Comparison of ENCODE assay signal across 26 cellular contexts in the genomic region with DNA sequence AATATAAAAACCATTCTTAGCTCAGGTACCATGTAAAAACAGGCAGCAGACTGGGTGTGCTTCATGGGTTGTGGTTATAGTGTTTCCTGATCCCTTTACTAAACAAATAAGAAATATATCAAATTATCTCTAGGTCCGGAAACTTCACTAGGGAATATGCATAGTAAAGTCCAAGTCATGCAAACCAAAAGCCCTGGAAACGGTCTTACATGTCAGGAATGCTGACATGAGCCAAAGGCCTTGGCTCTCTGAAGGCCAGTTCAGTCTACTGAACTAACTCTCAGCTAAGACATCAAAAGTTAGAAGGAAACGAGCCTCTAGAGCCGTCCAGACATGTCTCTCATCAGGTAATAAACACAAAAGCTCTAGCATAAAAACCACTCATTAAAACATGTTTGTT.
DNase-seq lines count a peak whose midpoint lies in the region; ATAC-seq and TF ChIP-seq lines count a peak whose summit lies in the region.
"Had no signal": no experiment of that assay in that cellular context is flagged by ENCODE, and none has a peak within 500 bp of the region (broad histone marks: within the 10 kb centered on the region; RNA-seq: fewer than 3 reads in every experiment).

No MANE protein-coding gene starts in this region.

- H3K4me3 Mint-ChIP-seq in stimulated activated naive CD8-positive, alpha-beta T cell treated with anti-CD3 and anti-CD28 coated beads, Interleukin-15, amount 100 ng/mL, for 72 hours, result no peak overlapping the region
- H3K4me3 Mint-ChIP-seq: activated B cell treated with CpG ODN at 0.5 μM for 24 hours; activated T-helper 1 cell treated with anti-CD3 and anti-CD28 coated beads, Interleukin-12 subunit alpha, Interleukin-12 subunit beta, Interleukin-2, Interleukin-4 antibody, amounts not matched to agents 30 ng/mL and 10 ng/mL and 1 ng/mL, durations not matched to agents 14 hours and 24 hours and 36 hours; central memory CD8-positive, alpha-beta T cell; naive thymus-derived CD4-positive, alpha-beta T cell had no signal

- no peak for ATAC-seq in stimulated activated naive CD8-positive, alpha-beta T cell treated with anti-CD3 and anti-CD28 coated beads, Interleukin-15, amount 100 ng/mL, for 72 hours
- no peak for ATAC-seq in HG02870 (IDR thresholded peaks at IDR 0.05; ENCODE audit: unreplicated experiment)
- ATAC-seq: left colon; naive thymus-derived CD4-positive, alpha-beta T cell had no signal

- no peaks in the 10 kb centered on the region for H3K27me3 ChIP-seq in osteoblast (ENCODE audit: insufficient read depth, low read length)
- H3K27me3 ChIP-seq: BLaER1, dorsolateral prefrontal cortex, transverse colon had no signal

- no peaks in the 10 kb centered on the region for H3K27me3 Mint-ChIP-seq in stimulated activated naive CD8-positive, alpha-beta T cell treated with anti-CD3 and anti-CD28 coated beads, Interleukin-15, amount 100 ng/mL, for 72 hours
- H3K27me3 Mint-ChIP-seq: activated B cell treated with CpG ODN at 0.5 μM for 24 hours; central memory CD8-positive, alpha-beta T cell; naive thymus-derived CD4-positive, alpha-beta T cell had no signal

- no peak overlapping the region for H3K4me2 ChIP-seq in osteoblast (ENCODE audit: insufficient read depth, low read length)
- H3K4me2 ChIP-seq: BLaER1 had no signal

- H3K27ac ChIP-seq in osteoblast (ENCODE audit: low read depth, low read length), result no peak overlapping the region
- H3K27ac ChIP-seq: BLaER1, dorsolateral prefrontal cortex, transverse colon had no signal

- no peaks in the 10 kb centered on the region for H3K36me3 ChIP-seq in osteoblast (ENCODE audit: insufficient read depth, low read length)
- H3K36me3 ChIP-seq: BLaER1, transverse colon had no signal

- peak; percentile 9 for DNase-seq in HT1080 (ENCODE audit: low read depth)
- DNase-seq in astrocyte of the hippocampus (ENCODE audit: low read depth, low spot score), result peak; percentile 51
- DNase-seq in fibroblast of peridontal ligament (ENCODE audit: extremely low read depth), result peak; percentile 67
- peak; percentile 29 for DNase-seq in osteoblast (ENCODE audit: insufficient read length, low spot score, missing footprints)
- no peak for DNase-seq in stimulated activated naive CD8-positive, alpha-beta T cell treated with anti-CD3 and anti-CD28 coated beads, Interleukin-15, amount 100 ng/mL, for 72 hours
- DNase-seq in NCI-H524 treated with DMSO at 0.1 percent for 48 hours (lab: John Stamatoyannopoulos, UW), result no peak
- DNase-seq: activated B cell treated with CpG ODN at 0.5 μM for 24 hours; activated CD4-positive, alpha-beta T cell treated with anti-CD3 and anti-CD28 coated beads, Interleukin-2, amount 50 U/mL, for 48 hours; activated naive CD4-positive, alpha-beta T cell treated with anti-CD3 and anti-CD28 coated beads, Interleukin-2, amount 50 U/mL, for 16 hours; dorsolateral prefrontal cortex; HCEC 1CT; left colon; naive thymus-derived CD4-positive, alpha-beta T cell; NCI-H1417 treated with DMSO at 0.1 percent for 48 hours; NCI-H2081; NCI-H2227 treated with DMSO at 0.1 percent for 48 hours; NCI-H69; occipital lobe; small intestine; stimulated activated CD4-positive, alpha-beta T cell treated with anti-CD3 and anti-CD28 coated beads, Interleukin-2, amount 100 ng/mL, for 24 hours; T-helper 1 cell; transverse colon had no signal

- H3K4me1 Mint-ChIP-seq in stimulated activated naive CD8-positive, alpha-beta T cell treated with anti-CD3 and anti-CD28 coated beads, Interleukin-15, amount 100 ng/mL, for 72 hours, result no peaks in the 10 kb centered on the region
- H3K4me1 Mint-ChIP-seq: activated B cell treated with CpG ODN at 0.5 μM for 24 hours; central memory CD8-positive, alpha-beta T cell; naive thymus-derived CD4-positive, alpha-beta T cell had no signal

- H3K4me3 ChIP-seq in osteoblast (ENCODE audit: insufficient read depth, low read length), result no peak overlapping the region
- H3K4me3 ChIP-seq: BLaER1, dorsolateral prefrontal cortex, transverse colon had no signal

- no peak overlapping the region for H2AFZ ChIP-seq in osteoblast (ENCODE audit: low read length)

- no peaks in the 10 kb centered on the region for H3K79me2 ChIP-seq in osteoblast (ENCODE audit: insufficient read depth, low read length)

- no peaks in the 10 kb centered on the region for H4K20me1 ChIP-seq in osteoblast (ENCODE audit: insufficient read depth, low read length)
- H4K20me1 ChIP-seq: BLaER1 had no signal

- H3K4me1 ChIP-seq in osteoblast (ENCODE audit: insufficient read depth, low read length), result peaks cover 5% of the 10 kb centered on the region
- H3K4me1 ChIP-seq: BLaER1 had no signal

- no peaks in the 10 kb centered on the region for H3K9me3 ChIP-seq in osteoblast (ENCODE audit: low read depth, low read length)
- H3K9me3 ChIP-seq: BLaER1, transverse colon had no signal

- no peak for TF ChIP-seq CTCF in osteoblast (IDR thresholded peaks at IDR 0.05; ENCODE audit: extremely low read depth, low read depth, low read length)

- no peak overlapping the region for H3K27ac Mint-ChIP-seq in stimulated activated naive CD8-positive, alpha-beta T cell treated with anti-CD3 and anti-CD28 coated beads, Interleukin-15, amount 100 ng/mL, for 72 hours
- H3K27ac Mint-ChIP-seq: activated B cell treated with CpG ODN at 0.5 μM for 24 hours; activated T-helper 1 cell treated with anti-CD3 and anti-CD28 coated beads, Interleukin-12 subunit alpha, Interleukin-12 subunit beta, Interleukin-2, Interleukin-4 antibody, amounts not matched to agents 30 ng/mL and 10 ng/mL and 1 ng/mL, durations not matched to agents 14 hours and 24 hours and 36 hours; naive thymus-derived CD4-positive, alpha-beta T cell had no signal

- H3K9me3 Mint-ChIP-seq in stimulated activated naive CD8-positive, alpha-beta T cell treated with anti-CD3 and anti-CD28 coated beads, Interleukin-15, amount 100 ng/mL, for 72 hours, result peaks cover 0 to 4% of the 10 kb centered on the region in 2 donors
- H3K9me3 Mint-ChIP-seq: activated T-helper 1 cell treated with anti-CD3 and anti-CD28 coated beads, Interleukin-12 subunit alpha, Interleukin-12 subunit beta, Interleukin-2, Interleukin-4 antibody, amounts not matched to agents 30 ng/mL and 10 ng/mL and 1 ng/mL, durations not matched to agents 14 hours and 24 hours and 36 hours had no signal

Comparison
In these comparisons a context has a peak if more than half of its experiments do, and no peak if none do; other contexts are left out.
1. DNase-seq: peak in HT1080 (single experiment), astrocyte of the hippocampus (single experiment), fibroblast of peridontal ligament (single experiment) and osteoblast (single experiment); none in stimulated activated naive CD8-positive, alpha-beta T cell treated with anti-CD3 and anti-CD28 coated beads, Interleukin-15, amount 100 ng/mL, for 72 hours (0 of 2) and NCI-H524 treated with DMSO at 0.1 percent for 48 hours (single experiment).